1 cellular context compared by ENCODE assay signal in genomic region chr1:32817159-32817814, GRCh38.
TF ChIP-seq lines count a peak whose summit lies in the region.

Gene S100PBP (plus strand): TSS chr1:32817653. CDS start chr1:32826100, 8,447 bp downstream.
Gene YARS1 (minus strand): TSS chr1:32817358. CDS start chr1:32817244, 114 bp downstream.

TF ChIP-seq in HepG2, 621 proteins besides CTCF, POLR2A, EP300 and RAD21 (continued from another document and continues in another):
- peak; percentile 68 for TF ChIP-seq ZNF800 (CRISPR knock-in tag; IDR thresholded peaks at IDR 0.05)
- TF ChIP-seq ZNF841 (CRISPR knock-in tag; IDR thresholded peaks at IDR 0.05; ENCODE audit: borderline replicate concordance) = 0 out of 2 replicates have a peak, but pooled peaks have one; percentile 28
- peak; percentile 79; the same call in 1 of the 2 replicates for TF ChIP-seq ZNF878 (CRISPR knock-in tag; IDR thresholded peaks at IDR 0.05)
- TF ChIP-seq ZNF274 (CRISPR knock-in tag; IDR thresholded peaks at IDR 0.05) = peak; percentile 86; the same call in 1 of the 2 replicates
- peak; percentile 92 for TF ChIP-seq ZSCAN9 (CRISPR knock-in tag; IDR thresholded peaks at IDR 0.05; ENCODE audit: borderline replicate concordance)
- no peak for TF ChIP-seq GPN1 (CRISPR knock-in tag; IDR thresholded peaks at IDR 0.05; ENCODE audit: borderline replicate concordance)
- peak; percentile 89; the same call in 1 of the 2 replicates for TF ChIP-seq ZNF225 (CRISPR knock-in tag; IDR thresholded peaks at IDR 0.05)
- no peak for TF ChIP-seq ZNF260 (CRISPR knock-in tag; IDR thresholded peaks at IDR 0.05; ENCODE audit: borderline replicate concordance, low read depth)
- TF ChIP-seq ZNF136 (CRISPR knock-in tag; IDR thresholded peaks at IDR 0.05; ENCODE audit: low read depth) = peak; percentile 96
- peak; percentile 100 for TF ChIP-seq YEATS4 (CRISPR knock-in tag; IDR thresholded peaks at IDR 0.05; ENCODE audit: borderline replicate concordance)
- TF ChIP-seq RELA (CRISPR knock-in tag; IDR thresholded peaks at IDR 0.05) = peak; percentile 78; the same call in 1 of the 2 replicates
- peak; percentile 65 for TF ChIP-seq SKI (IDR thresholded peaks at IDR 0.05; ENCODE audit: partially characterized antibody)
- TF ChIP-seq BCLAF1 (IDR thresholded peaks at IDR 0.05) = no peak
- peak; percentile 89 for TF ChIP-seq ZNF160 (CRISPR knock-in tag; IDR thresholded peaks at IDR 0.05)
- peak; percentile 99 for TF ChIP-seq HDAC1 (CRISPR knock-in tag; IDR thresholded peaks at IDR 0.05)
- TF ChIP-seq MTERF4 (CRISPR knock-in tag; IDR thresholded peaks at IDR 0.05) = peak; percentile 91; the same call in 1 of the 2 replicates
- no peak for TF ChIP-seq ZEB1 (IDR thresholded peaks at IDR 0.05; ENCODE audit: insufficient replicate concordance, low read depth)
- TF ChIP-seq KLF11 (CRISPR knock-in tag; IDR thresholded peaks at IDR 0.05) = peak; percentile 91
- TF ChIP-seq DPF2 (CRISPR knock-in tag; IDR thresholded peaks at IDR 0.05; ENCODE audit: borderline replicate concordance, low read depth) = peak; percentile 36; the same call in 1 of the 2 replicates
- peak; percentile 54; the same call in 1 of the 2 replicates for TF ChIP-seq ZNF768 (CRISPR knock-in tag; IDR thresholded peaks at IDR 0.05)
- peak; percentile 74 for TF ChIP-seq ATF7 (IDR thresholded peaks at IDR 0.05)
- TF ChIP-seq ATF7 (CRISPR knock-in tag; IDR thresholded peaks at IDR 0.05) = peak; percentile 92
- TF ChIP-seq ZBTB34 (CRISPR knock-in tag; IDR thresholded peaks at IDR 0.05) = 0 out of 2 replicates have a peak, but pooled peaks have one; percentile 81
- 0 out of 2 replicates have a peak, but pooled peaks have one; percentile 59 for TF ChIP-seq RNF2 (conservative IDR thresholded peaks at IDR 0.05; ENCODE audit: low read depth)
- peak; percentile 93 for TF ChIP-seq ERF (CRISPR knock-in tag; IDR thresholded peaks at IDR 0.05)
- TF ChIP-seq SNAPC2 (CRISPR knock-in tag; IDR thresholded peaks at IDR 0.05) = peak; percentile 93
- TF ChIP-seq ZNF251 (CRISPR knock-in tag; IDR thresholded peaks at IDR 0.05) = no peak
- TF ChIP-seq, protein P1, sequence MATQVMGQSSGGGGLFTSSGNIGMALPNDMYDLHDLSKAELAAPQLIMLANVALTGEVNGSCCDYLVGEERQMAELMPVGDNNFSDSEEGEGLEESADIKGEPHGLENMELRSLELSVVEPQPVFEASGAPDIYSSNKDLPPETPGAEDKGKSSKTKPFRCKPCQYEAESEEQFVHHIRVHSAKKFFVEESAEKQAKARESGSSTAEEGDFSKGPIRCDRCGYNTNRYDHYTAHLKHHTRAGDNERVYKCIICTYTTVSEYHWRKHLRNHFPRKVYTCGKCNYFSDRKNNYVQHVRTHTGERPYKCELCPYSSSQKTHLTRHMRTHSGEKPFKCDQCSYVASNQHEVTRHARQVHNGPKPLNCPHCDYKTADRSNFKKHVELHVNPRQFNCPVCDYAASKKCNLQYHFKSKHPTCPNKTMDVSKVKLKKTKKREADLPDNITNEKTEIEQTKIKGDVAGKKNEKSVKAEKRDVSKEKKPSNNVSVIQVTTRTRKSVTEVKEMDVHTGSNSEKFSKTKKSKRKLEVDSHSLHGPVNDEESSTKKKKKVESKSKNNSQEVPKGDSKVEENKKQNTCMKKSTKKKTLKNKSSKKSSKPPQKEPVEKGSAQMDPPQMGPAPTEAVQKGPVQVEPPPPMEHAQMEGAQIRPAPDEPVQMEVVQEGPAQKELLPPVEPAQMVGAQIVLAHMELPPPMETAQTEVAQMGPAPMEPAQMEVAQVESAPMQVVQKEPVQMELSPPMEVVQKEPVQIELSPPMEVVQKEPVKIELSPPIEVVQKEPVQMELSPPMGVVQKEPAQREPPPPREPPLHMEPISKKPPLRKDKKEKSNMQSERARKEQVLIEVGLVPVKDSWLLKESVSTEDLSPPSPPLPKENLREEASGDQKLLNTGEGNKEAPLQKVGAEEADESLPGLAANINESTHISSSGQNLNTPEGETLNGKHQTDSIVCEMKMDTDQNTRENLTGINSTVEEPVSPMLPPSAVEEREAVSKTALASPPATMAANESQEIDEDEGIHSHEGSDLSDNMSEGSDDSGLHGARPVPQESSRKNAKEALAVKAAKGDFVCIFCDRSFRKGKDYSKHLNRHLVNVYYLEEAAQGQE (IDR thresholded peaks at IDR 0.05; ENCODE audit: borderline replicate concordance in 1 of 2, low read depth in 1 of 2, low read length in 2 of 2) = peak in 1 of 2 experiments; percentile 35; a peak in 1 of 4 replicates
- peak; percentile 58 for TF ChIP-seq AGO1 (IDR thresholded peaks at IDR 0.05; ENCODE audit: low read depth, low read length, poor library complexity, severe bottlenecking)
- TF ChIP-seq ZNF569 (CRISPR knock-in tag; IDR thresholded peaks at IDR 0.05; ENCODE audit: borderline replicate concordance) = 0 out of 2 replicates have a peak, but pooled peaks have one; percentile 70
- TF ChIP-seq, protein P2, sequence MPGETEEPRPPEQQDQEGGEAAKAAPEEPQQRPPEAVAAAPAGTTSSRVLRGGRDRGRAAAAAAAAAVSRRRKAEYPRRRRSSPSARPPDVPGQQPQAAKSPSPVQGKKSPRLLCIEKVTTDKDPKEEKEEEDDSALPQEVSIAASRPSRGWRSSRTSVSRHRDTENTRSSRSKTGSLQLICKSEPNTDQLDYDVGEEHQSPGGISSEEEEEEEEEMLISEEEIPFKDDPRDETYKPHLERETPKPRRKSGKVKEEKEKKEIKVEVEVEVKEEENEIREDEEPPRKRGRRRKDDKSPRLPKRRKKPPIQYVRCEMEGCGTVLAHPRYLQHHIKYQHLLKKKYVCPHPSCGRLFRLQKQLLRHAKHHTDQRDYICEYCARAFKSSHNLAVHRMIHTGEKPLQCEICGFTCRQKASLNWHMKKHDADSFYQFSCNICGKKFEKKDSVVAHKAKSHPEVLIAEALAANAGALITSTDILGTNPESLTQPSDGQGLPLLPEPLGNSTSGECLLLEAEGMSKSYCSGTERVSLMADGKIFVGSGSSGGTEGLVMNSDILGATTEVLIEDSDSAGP (CRISPR knock-in tag; IDR thresholded peaks at IDR 0.05; ENCODE audit: borderline replicate concordance) = peak; percentile 96
- no peak for TF ChIP-seq ZNF75D (CRISPR knock-in tag; IDR thresholded peaks at IDR 0.05; ENCODE audit: borderline replicate concordance)
- peak; percentile 93; the same call in 1 of the 2 replicates for TF ChIP-seq ZNF614 (CRISPR knock-in tag; IDR thresholded peaks at IDR 0.05; ENCODE audit: borderline replicate concordance)
- TF ChIP-seq WIZ (CRISPR knock-in tag; IDR thresholded peaks at IDR 0.05) = peak; percentile 88; the same call in 1 of the 2 replicates
- TF ChIP-seq ZNF652 (CRISPR knock-in tag; IDR thresholded peaks at IDR 0.05; ENCODE audit: borderline replicate concordance, low read depth) = 0 out of 2 replicates have a peak, but pooled peaks have one; percentile 27
- TF ChIP-seq PHF20 (CRISPR knock-in tag; IDR thresholded peaks at IDR 0.05) = peak; percentile 87
- peak; percentile 96 for TF ChIP-seq GABPB1 (CRISPR knock-in tag; IDR thresholded peaks at IDR 0.05)
- no peak for TF ChIP-seq HOXA9 (CRISPR knock-in tag; IDR thresholded peaks at IDR 0.05; ENCODE audit: borderline replicate concordance)
- TF ChIP-seq, protein P3, sequence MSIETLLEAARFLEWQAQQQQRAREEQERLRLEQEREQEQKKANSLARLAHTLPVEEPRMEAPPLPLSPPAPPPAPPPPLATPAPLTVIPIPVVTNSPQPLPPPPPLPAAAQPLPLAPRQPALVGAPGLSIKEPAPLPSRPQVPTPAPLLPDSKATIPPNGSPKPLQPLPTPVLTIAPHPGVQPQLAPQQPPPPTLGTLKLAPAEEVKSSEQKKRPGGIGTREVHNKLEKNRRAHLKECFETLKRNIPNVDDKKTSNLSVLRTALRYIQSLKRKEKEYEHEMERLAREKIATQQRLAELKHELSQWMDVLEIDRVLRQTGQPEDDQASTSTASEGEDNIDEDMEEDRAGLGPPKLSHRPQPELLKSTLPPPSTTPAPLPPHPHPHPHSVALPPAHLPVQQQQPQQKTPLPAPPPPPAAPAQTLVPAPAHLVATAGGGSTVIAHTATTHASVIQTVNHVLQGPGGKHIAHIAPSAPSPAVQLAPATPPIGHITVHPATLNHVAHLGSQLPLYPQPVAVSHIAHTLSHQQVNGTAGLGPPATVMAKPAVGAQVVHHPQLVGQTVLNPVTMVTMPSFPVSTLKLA (IDR thresholded peaks at IDR 0.05) = peak; percentile 89
- peak; percentile 94 for TF ChIP-seq ARNT2 (CRISPR knock-in tag; IDR thresholded peaks at IDR 0.05; ENCODE audit: low read depth)
- TF ChIP-seq ZNF670 (CRISPR knock-in tag; IDR thresholded peaks at IDR 0.05; ENCODE audit: borderline replicate concordance) = peak; percentile 55; the same call in 1 of the 2 replicates
- TF ChIP-seq NCOA2 (CRISPR knock-in tag; IDR thresholded peaks at IDR 0.05) = peak; percentile 79
- TF ChIP-seq, protein P4, sequence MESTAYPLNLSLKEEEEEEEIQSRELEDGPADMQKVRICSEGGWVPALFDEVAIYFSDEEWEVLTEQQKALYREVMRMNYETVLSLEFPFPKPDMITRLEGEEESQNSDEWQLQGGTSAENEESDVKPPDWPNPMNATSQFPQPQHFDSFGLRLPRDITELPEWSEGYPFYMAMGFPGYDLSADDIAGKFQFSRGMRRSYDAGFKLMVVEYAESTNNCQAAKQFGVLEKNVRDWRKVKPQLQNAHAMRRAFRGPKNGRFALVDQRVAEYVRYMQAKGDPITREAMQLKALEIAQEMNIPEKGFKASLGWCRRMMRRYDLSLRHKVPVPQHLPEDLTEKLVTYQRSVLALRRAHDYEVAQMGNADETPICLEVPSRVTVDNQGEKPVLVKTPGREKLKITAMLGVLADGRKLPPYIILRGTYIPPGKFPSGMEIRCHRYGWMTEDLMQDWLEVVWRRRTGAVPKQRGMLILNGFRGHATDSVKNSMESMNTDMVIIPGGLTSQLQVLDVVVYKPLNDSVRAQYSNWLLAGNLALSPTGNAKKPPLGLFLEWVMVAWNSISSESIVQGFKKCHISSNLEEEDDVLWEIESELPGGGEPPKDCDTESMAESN (CRISPR knock-in tag; conservative IDR thresholded peaks at IDR 0.05) = peak; percentile 99
- peak; percentile 88; the same call in 1 of the 2 replicates for TF ChIP-seq ZNF367 (CRISPR knock-in tag; IDR thresholded peaks at IDR 0.05; ENCODE audit: borderline replicate concordance)
- TF ChIP-seq ZNF784 (CRISPR knock-in tag; IDR thresholded peaks at IDR 0.05; ENCODE audit: borderline replicate concordance) = peak; percentile 58
- 0 out of 2 replicates have a peak, but pooled peaks have one; percentile 37 for TF ChIP-seq ZNF34 (CRISPR knock-in tag; IDR thresholded peaks at IDR 0.05; ENCODE audit: borderline replicate concordance)
- peak; percentile 42; the same call in 1 of the 2 replicates for TF ChIP-seq ZC3H13 (CRISPR knock-in tag; IDR thresholded peaks at IDR 0.05)
- peak; percentile 62; the same call in 1 of the 2 replicates for TF ChIP-seq PPARG (CRISPR knock-in tag; conservative IDR thresholded peaks at IDR 0.05)
- peak; percentile 88 for TF ChIP-seq ZMYM4 (CRISPR knock-in tag; IDR thresholded peaks at IDR 0.05)
- peak; percentile 83 for TF ChIP-seq FOSL2 (CRISPR knock-in tag; IDR thresholded peaks at IDR 0.05)
